In genomic region chr6:1524040-1524480, GRCh38 we compare ENCODE assay signal across 1 cellular context.
TF ChIP-seq lines count a peak whose summit lies in the region.

No MANE protein-coding gene starts in this region.

TF ChIP-seq in K562, 482 proteins besides CTCF, POLR2A, EP300 and RAD21 (continued from another document and continues in another):
- TF ChIP-seq, protein P1, sequence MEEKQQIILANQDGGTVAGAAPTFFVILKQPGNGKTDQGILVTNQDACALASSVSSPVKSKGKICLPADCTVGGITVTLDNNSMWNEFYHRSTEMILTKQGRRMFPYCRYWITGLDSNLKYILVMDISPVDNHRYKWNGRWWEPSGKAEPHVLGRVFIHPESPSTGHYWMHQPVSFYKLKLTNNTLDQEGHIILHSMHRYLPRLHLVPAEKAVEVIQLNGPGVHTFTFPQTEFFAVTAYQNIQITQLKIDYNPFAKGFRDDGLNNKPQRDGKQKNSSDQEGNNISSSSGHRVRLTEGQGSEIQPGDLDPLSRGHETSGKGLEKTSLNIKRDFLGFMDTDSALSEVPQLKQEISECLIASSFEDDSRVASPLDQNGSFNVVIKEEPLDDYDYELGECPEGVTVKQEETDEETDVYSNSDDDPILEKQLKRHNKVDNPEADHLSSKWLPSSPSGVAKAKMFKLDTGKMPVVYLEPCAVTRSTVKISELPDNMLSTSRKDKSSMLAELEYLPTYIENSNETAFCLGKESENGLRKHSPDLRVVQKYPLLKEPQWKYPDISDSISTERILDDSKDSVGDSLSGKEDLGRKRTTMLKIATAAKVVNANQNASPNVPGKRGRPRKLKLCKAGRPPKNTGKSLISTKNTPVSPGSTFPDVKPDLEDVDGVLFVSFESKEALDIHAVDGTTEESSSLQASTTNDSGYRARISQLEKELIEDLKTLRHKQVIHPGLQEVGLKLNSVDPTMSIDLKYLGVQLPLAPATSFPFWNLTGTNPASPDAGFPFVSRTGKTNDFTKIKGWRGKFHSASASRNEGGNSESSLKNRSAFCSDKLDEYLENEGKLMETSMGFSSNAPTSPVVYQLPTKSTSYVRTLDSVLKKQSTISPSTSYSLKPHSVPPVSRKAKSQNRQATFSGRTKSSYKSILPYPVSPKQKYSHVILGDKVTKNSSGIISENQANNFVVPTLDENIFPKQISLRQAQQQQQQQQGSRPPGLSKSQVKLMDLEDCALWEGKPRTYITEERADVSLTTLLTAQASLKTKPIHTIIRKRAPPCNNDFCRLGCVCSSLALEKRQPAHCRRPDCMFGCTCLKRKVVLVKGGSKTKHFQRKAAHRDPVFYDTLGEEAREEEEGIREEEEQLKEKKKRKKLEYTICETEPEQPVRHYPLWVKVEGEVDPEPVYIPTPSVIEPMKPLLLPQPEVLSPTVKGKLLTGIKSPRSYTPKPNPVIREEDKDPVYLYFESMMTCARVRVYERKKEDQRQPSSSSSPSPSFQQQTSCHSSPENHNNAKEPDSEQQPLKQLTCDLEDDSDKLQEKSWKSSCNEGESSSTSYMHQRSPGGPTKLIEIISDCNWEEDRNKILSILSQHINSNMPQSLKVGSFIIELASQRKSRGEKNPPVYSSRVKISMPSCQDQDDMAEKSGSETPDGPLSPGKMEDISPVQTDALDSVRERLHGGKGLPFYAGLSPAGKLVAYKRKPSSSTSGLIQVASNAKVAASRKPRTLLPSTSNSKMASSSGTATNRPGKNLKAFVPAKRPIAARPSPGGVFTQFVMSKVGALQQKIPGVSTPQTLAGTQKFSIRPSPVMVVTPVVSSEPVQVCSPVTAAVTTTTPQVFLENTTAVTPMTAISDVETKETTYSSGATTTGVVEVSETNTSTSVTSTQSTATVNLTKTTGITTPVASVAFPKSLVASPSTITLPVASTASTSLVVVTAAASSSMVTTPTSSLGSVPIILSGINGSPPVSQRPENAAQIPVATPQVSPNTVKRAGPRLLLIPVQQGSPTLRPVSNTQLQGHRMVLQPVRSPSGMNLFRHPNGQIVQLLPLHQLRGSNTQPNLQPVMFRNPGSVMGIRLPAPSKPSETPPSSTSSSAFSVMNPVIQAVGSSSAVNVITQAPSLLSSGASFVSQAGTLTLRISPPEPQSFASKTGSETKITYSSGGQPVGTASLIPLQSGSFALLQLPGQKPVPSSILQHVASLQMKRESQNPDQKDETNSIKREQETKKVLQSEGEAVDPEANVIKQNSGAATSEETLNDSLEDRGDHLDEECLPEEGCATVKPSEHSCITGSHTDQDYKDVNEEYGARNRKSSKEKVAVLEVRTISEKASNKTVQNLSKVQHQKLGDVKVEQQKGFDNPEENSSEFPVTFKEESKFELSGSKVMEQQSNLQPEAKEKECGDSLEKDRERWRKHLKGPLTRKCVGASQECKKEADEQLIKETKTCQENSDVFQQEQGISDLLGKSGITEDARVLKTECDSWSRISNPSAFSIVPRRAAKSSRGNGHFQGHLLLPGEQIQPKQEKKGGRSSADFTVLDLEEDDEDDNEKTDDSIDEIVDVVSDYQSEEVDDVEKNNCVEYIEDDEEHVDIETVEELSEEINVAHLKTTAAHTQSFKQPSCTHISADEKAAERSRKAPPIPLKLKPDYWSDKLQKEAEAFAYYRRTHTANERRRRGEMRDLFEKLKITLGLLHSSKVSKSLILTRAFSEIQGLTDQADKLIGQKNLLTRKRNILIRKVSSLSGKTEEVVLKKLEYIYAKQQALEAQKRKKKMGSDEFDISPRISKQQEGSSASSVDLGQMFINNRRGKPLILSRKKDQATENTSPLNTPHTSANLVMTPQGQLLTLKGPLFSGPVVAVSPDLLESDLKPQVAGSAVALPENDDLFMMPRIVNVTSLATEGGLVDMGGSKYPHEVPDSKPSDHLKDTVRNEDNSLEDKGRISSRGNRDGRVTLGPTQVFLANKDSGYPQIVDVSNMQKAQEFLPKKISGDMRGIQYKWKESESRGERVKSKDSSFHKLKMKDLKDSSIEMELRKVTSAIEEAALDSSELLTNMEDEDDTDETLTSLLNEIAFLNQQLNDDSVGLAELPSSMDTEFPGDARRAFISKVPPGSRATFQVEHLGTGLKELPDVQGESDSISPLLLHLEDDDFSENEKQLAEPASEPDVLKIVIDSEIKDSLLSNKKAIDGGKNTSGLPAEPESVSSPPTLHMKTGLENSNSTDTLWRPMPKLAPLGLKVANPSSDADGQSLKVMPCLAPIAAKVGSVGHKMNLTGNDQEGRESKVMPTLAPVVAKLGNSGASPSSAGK (IDR thresholded peaks at IDR 0.05), result peak; percentile 97
- TF ChIP-seq, protein P2, sequence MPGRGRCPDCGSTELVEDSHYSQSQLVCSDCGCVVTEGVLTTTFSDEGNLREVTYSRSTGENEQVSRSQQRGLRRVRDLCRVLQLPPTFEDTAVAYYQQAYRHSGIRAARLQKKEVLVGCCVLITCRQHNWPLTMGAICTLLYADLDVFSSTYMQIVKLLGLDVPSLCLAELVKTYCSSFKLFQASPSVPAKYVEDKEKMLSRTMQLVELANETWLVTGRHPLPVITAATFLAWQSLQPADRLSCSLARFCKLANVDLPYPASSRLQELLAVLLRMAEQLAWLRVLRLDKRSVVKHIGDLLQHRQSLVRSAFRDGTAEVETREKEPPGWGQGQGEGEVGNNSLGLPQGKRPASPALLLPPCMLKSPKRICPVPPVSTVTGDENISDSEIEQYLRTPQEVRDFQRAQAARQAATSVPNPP (IDR thresholded peaks at IDR 0.05; ENCODE audit: borderline replicate concordance, insufficient read depth, insufficient read length), result no peak
- TF ChIP-seq ZBTB7A (IDR thresholded peaks at IDR 0.05; ENCODE audit: borderline replicate concordance, control insufficient read depth, low read depth, low read length), result peak; percentile 48; the same call in 1 of the 2 replicates
- TF ChIP-seq RB1 (IDR thresholded peaks at IDR 0.05; ENCODE audit: low read depth), result peak; percentile 51
- TF ChIP-seq MIER1 (IDR thresholded peaks at IDR 0.05; ENCODE audit: low read depth), result no peak
- TF ChIP-seq, protein P3, sequence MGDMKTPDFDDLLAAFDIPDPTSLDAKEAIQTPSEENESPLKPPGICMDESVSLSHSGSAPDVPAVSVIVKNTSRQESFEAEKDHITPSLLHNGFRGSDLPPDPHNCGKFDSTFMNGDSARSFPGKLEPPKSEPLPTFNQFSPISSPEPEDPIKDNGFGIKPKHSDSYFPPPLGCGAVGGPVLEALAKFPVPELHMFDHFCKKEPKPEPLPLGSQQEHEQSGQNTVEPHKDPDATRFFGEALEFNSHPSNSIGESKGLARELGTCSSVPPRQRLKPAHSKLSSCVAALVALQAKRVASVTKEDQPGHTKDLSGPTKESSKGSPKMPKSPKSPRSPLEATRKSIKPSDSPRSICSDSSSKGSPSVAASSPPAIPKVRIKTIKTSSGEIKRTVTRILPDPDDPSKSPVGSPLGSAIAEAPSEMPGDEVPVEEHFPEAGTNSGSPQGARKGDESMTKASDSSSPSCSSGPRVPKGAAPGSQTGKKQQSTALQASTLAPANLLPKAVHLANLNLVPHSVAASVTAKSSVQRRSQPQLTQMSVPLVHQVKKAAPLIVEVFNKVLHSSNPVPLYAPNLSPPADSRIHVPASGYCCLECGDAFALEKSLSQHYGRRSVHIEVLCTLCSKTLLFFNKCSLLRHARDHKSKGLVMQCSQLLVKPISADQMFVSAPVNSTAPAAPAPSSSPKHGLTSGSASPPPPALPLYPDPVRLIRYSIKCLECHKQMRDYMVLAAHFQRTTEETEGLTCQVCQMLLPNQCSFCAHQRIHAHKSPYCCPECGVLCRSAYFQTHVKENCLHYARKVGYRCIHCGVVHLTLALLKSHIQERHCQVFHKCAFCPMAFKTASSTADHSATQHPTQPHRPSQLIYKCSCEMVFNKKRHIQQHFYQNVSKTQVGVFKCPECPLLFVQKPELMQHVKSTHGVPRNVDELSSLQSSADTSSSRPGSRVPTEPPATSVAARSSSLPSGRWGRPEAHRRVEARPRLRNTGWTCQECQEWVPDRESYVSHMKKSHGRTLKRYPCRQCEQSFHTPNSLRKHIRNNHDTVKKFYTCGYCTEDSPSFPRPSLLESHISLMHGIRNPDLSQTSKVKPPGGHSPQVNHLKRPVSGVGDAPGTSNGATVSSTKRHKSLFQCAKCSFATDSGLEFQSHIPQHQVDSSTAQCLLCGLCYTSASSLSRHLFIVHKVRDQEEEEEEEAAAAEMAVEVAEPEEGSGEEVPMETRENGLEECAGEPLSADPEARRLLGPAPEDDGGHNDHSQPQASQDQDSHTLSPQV (IDR thresholded peaks at IDR 0.05), result no peak
- no peak; the same call in 1 of the 2 replicates for TF ChIP-seq ATF7 (IDR thresholded peaks at IDR 0.05)
- TF ChIP-seq E2F6 (IDR thresholded peaks at IDR 0.05; ENCODE audit: borderline replicate concordance in 1 of 2, extremely low read depth in 1 of 2, insufficient read depth in 1 of 2, insufficient read length in 1 of 2, low read depth in 1 of 2, low read length in 1 of 2, poor library complexity in 1 of 2, severe bottlenecking in 1 of 2), result peak; percentile 93 to 99
- TF ChIP-seq RNF2 (IDR thresholded peaks at IDR 0.05), result peak; percentile 69; the same call in 1 of the 2 replicates
- TF ChIP-seq, protein P4, sequence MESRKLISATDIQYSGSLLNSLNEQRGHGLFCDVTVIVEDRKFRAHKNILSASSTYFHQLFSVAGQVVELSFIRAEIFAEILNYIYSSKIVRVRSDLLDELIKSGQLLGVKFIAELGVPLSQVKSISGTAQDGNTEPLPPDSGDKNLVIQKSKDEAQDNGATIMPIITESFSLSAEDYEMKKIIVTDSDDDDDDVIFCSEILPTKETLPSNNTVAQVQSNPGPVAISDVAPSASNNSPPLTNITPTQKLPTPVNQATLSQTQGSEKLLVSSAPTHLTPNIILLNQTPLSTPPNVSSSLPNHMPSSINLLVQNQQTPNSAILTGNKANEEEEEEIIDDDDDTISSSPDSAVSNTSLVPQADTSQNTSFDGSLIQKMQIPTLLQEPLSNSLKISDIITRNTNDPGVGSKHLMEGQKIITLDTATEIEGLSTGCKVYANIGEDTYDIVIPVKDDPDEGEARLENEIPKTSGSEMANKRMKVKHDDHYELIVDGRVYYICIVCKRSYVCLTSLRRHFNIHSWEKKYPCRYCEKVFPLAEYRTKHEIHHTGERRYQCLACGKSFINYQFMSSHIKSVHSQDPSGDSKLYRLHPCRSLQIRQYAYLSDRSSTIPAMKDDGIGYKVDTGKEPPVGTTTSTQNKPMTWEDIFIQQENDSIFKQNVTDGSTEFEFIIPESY (CRISPR knock-in tag; IDR thresholded peaks at IDR 0.05), result peak; percentile 69
- no peak for TF ChIP-seq ZNF586 (CRISPR knock-in tag; conservative IDR thresholded peaks at IDR 0.05)
- no peak for TF ChIP-seq LCOR (CRISPR knock-in tag; IDR thresholded peaks at IDR 0.05)
- TF ChIP-seq FOXK1 (CRISPR knock-in tag; IDR thresholded peaks at IDR 0.05; ENCODE audit: borderline replicate concordance), result no peak
- no peak for TF ChIP-seq MED1 (CRISPR knock-in tag; IDR thresholded peaks at IDR 0.05; ENCODE audit: borderline replicate concordance)
- no peak for TF ChIP-seq RUNX1 (IDR thresholded peaks at IDR 0.05; ENCODE audit: low read depth)
- no peak for TF ChIP-seq POLR3A (IDR thresholded peaks at IDR 0.05; ENCODE audit: borderline replicate concordance, extremely low read depth, insufficient read depth, insufficient read length)
- no peak for TF ChIP-seq SNAPC5 (CRISPR knock-in tag; IDR thresholded peaks at IDR 0.05)
- peak; percentile 99 for TF ChIP-seq L3MBTL2 (IDR thresholded peaks at IDR 0.05)
- no peak for TF ChIP-seq HNRNPL (IDR thresholded peaks at IDR 0.05; ENCODE audit: low read depth, low read length)
- TF ChIP-seq SMC3 (conservative IDR thresholded peaks at IDR 0.05; ENCODE audit: insufficient read depth, low read depth, low read length), result peak; percentile 32; the same call in 1 of the 2 replicates
- TF ChIP-seq, protein P5, sequence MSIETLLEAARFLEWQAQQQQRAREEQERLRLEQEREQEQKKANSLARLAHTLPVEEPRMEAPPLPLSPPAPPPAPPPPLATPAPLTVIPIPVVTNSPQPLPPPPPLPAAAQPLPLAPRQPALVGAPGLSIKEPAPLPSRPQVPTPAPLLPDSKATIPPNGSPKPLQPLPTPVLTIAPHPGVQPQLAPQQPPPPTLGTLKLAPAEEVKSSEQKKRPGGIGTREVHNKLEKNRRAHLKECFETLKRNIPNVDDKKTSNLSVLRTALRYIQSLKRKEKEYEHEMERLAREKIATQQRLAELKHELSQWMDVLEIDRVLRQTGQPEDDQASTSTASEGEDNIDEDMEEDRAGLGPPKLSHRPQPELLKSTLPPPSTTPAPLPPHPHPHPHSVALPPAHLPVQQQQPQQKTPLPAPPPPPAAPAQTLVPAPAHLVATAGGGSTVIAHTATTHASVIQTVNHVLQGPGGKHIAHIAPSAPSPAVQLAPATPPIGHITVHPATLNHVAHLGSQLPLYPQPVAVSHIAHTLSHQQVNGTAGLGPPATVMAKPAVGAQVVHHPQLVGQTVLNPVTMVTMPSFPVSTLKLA (conservative IDR thresholded peaks at IDR 0.05), result peak; percentile 78 to 79
- no peak for TF ChIP-seq ESRRB (CRISPR knock-in tag; IDR thresholded peaks at IDR 0.05; ENCODE audit: borderline replicate concordance)
- TF ChIP-seq TBP (optimal IDR thresholded peaks at IDR 0.05; ENCODE audit: low read depth, low read length), result no peak
- TF ChIP-seq THRAP3 (IDR thresholded peaks at IDR 0.05; ENCODE audit: borderline replicate concordance), result no peak
- peak; percentile 47 for TF ChIP-seq FIP1L1 (IDR thresholded peaks at IDR 0.05; ENCODE audit: low read depth, low read length, poor library complexity, severe bottlenecking)
- TF ChIP-seq, protein P6, sequence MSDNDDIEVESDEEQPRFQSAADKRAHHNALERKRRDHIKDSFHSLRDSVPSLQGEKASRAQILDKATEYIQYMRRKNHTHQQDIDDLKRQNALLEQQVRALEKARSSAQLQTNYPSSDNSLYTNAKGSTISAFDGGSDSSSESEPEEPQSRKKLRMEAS (CRISPR knock-in tag; IDR thresholded peaks at IDR 0.05), result peak; percentile 91
- TF ChIP-seq CTBP1 (IDR thresholded peaks at IDR 0.05; ENCODE audit: borderline replicate concordance), result 0 out of 2 replicates have a peak, but pooled peaks have one; percentile 30
- TF ChIP-seq MITF (IDR thresholded peaks at IDR 0.05), result peak; percentile 36; the same call in 1 of the 2 replicates
- no peak for TF ChIP-seq RBM34 (IDR thresholded peaks at IDR 0.05; ENCODE audit: borderline replicate concordance, insufficient read depth, low read length)
- 0 out of 2 replicates have a peak, but pooled peaks have one; percentile 18 for TF ChIP-seq RFX1 (IDR thresholded peaks at IDR 0.05)
